Comparison of ENCODE assay signal across 8 cellular contexts in genomic region chr13:100514788-100515409, GRCh38.
DNase-seq lines count a peak whose midpoint lies in the region; ATAC-seq and TF ChIP-seq lines count a peak whose summit lies in the region.

No MANE protein-coding gene starts in this region.

- peak; percentile 96 for ATAC-seq in CD8-positive, alpha-beta T cell
- ATAC-seq in GM19463 (IDR thresholded peaks at IDR 0.05; ENCODE audit: unreplicated experiment) (peak; percentile 97), HG03565 (IDR thresholded peaks at IDR 0.05; ENCODE audit: unreplicated experiment) (peak; percentile 87)

- H3K27me3 Mint-ChIP-seq in CD8-positive, alpha-beta T cell (ENCODE audit: low read depth), result no peaks in the 10 kb centered on the region

- H3K4me3 Mint-ChIP-seq in CD8-positive, alpha-beta T cell, result no peak overlapping the region

- peak; percentile 97 for TF ChIP-seq CTCF in CD8-positive, alpha-beta T cell (IDR thresholded peaks at IDR 0.05)

- no peak overlapping the region for H3K27ac Mint-ChIP-seq in CD8-positive, alpha-beta T cell

- no peaks in the 10 kb centered on the region for H3K9me3 ChIP-seq in CD8-positive, alpha-beta T cell (ENCODE audit: low read length)

- H3K27ac ChIP-seq in CD8-positive, alpha-beta T cell (ENCODE audit: low read depth, low read length), result no peak overlapping the region

- peaks cover 3% of the 10 kb centered on the region for H3K36me3 Mint-ChIP-seq in CD8-positive, alpha-beta T cell

- no peaks in the 10 kb centered on the region for H3K9me3 Mint-ChIP-seq in CD8-positive, alpha-beta T cell

- H3K36me3 ChIP-seq in CD8-positive, alpha-beta T cell (ENCODE audit: insufficient read depth, low read length), result no peaks in the 10 kb centered on the region

- H3K27me3 ChIP-seq in CD8-positive, alpha-beta T cell (ENCODE audit: insufficient read depth, low read length), result no peaks in the 10 kb centered on the region

- no peaks in the 10 kb centered on the region for H3K4me1 ChIP-seq in CD8-positive, alpha-beta T cell (ENCODE audit: insufficient read depth, low read length)

- H3K4me3 ChIP-seq in CD8-positive, alpha-beta T cell (ENCODE audit: low read depth, low read length), result no peak overlapping the region

- peak; percentile 29 to 82 (median 69) for DNase-seq in CD8-positive, alpha-beta T cell
- DNase-seq in NCI-H69 (lab: John Stamatoyannopoulos, UW) (peak; percentile 96), ecto neural progenitor cell (ENCODE audit: low spot score) (peak; percentile 81), medulla oblongata (ENCODE audit: extremely low spot score) (peak; percentile 93)
- peak; percentile 75 to 78 for DNase-seq in activated CD4-positive, alpha-beta T cell treated with anti-CD3 and anti-CD28 coated beads, Interleukin-2, amount 50 U/mL, for 48 hours
- DNase-seq in stimulated activated CD8-positive, alpha-beta memory T cell treated with anti-CD3 and anti-CD28 coated beads, Interleukin-2, amount 100 ng/mL, for 1 hour (ENCODE audit: low read depth in 2 of 2), result peak; percentile 39 to 58

- peaks cover 13% of the 10 kb centered on the region for H3K4me1 Mint-ChIP-seq in CD8-positive, alpha-beta T cell (ENCODE audit: low read depth)

- intact Hi-C loops in CD8-positive, alpha-beta T cell (cut with DNase I, micrococcal nuclease), result loop anchor here (1.0 to 10.0 kb wide), 9 partner anchors 280 to 1350 kb away; no protein-coding TSS in a partner anchor

- POLR2A ChIA-PET in CD8-positive, alpha-beta T cell (lab: Charles Lee), result interaction anchor here (1.0 to 2.7 kb wide), 4 partner anchors 18 to 859 kb away, joined by 3 to 9 read pairs (median 4); no protein-coding TSS in a partner anchor

- CTCF ChIA-PET in CD8-positive, alpha-beta T cell (lab: Charles Lee), result interaction anchor here (0.7 to 9.9 kb wide), 34 partner anchors 9 to 1078 kb away, joined by 3 to 119 read pairs (median 3); partner anchors contain the start of gene CLYBL
